1 cellular context compared by ENCODE assay signal in the genomic region with DNA sequence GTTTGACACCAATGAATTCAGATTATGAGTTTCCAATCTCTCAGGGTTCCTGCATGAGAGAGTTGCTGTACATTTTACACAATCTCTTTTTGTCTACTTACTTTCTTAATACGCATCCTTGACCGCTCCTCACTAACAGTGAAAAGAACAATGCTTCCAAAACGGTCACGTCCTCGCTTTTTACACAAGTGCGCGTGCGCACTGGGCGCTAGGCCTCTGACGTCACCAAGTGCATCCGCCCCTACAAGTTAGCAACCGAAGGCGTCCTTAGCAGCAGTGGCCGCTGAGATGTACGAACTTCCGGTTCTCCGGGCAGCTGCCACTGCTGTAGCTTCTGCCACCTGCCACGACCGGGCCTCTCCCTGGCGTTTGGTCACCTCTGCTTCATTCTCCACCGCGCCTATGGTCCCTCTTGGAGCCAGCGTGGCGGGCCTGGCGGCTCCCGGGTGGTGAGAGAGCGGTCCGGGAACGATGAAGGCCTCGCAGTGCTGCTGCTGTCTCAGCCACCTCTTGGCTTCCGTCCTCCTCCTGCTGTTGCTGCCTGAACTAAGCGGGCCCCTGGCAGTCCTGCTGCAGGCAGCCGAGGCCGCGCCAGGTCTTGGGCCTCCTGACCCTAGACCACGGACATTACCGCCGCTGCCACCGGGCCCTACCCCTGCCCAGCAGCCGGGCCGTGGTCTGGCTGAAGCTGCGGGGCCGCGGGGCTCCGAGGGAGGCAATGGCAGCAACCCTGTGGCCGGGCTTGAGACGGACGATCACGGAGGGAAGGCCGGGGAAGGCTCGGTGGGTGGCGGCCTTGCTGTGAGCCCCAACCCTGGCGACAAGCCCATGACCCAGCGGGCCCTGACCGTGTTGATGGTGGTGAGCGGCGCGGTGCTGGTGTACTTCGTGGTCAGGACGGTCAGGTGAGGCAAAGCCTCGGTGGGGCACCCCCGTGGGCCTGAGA.
TF ChIP-seq lines count a peak whose summit lies in the region.

FAM174A (plus strand) TSS at position 315 of the 946 bp plus-strand sequence; CDS start at position 472, 157 bp downstream.

TF ChIP-seq in A549, 52 proteins besides CTCF, POLR2A, EP300 and RAD21 (continued from another document):
- no peak for TF ChIP-seq ELK1 (IDR thresholded peaks at IDR 0.05; ENCODE audit: low read depth, low read length)
- TF ChIP-seq, protein P1, sequence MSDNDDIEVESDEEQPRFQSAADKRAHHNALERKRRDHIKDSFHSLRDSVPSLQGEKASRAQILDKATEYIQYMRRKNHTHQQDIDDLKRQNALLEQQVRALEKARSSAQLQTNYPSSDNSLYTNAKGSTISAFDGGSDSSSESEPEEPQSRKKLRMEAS (IDR thresholded peaks at IDR 0.05): peak; percentile 38; the same call in 1 of the 2 replicates
- no peak for TF ChIP-seq MAFK (IDR thresholded peaks at IDR 0.05; ENCODE audit: partially characterized antibody)
